11 cellular contexts compared by ENCODE assay signal in the genomic region with DNA sequence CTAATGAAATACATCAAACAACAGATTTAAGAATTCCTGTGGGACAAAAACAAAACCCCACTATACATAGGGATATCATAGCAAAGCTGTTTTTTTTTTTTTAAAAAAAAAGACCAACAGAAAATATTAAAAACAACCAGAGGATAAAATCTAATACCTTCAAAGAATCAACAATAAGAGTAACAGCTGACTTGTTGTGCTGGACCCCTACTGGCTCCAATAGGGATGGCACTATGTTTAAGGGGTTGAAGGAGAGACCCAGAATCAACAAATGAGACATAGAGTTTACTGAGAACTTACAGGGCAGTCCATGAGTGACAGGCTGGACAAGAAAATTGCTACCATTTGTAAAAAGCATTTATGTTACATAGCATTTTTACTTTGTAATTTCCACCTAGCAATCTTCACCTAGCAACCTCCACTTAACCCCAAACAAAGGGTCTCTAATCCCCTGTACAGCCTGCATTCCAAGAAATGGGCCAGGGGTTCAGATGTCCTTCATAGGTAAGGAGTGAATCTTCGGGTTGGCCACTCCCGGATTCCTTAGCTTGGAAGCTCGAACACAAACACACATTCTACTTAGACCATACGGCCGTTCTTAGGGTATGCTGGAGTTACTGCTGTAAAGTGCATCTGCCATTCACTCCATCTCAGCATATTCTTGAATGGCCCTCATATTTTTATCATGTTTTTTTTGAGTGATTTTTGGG. TPM values are rescaled to one million over a fixed set of nuclear protein-coding genes. Genes with fewer than 3 reads are reported as not detected.
DNase-seq lines count a peak whose midpoint lies in the region; ATAC-seq and TF ChIP-seq lines count a peak whose summit lies in the region.
"Had no signal": no experiment of that assay in that cellular context is flagged by ENCODE, and none has a peak within 500 bp of the region (broad histone marks: within the 10 kb centered on the region; RNA-seq: fewer than 3 reads in every experiment).

No MANE protein-coding gene starts in this region.

- no peaks in the 10 kb centered on the region for H3K27me3 Mint-ChIP-seq in stimulated activated memory B cell treated with anti-CD40 and anti-IgM and Interleukin-4, amounts not matched to agents 10 μg/mL and 1 μg/mL and 100 μg/mL, for 72 hours
- H3K27me3 Mint-ChIP-seq: stimulated activated naive B cell treated with anti-CD40 and anti-IgM and Interleukin-4, amounts not matched to agents 10 μg/mL and 1 μg/mL and 100 μg/mL, for 72 hours had no signal

- H3K27ac Mint-ChIP-seq in stimulated activated memory B cell treated with anti-CD40 and anti-IgM and Interleukin-4, amounts not matched to agents 10 μg/mL and 1 μg/mL and 100 μg/mL, for 72 hours = no peak overlapping the region
- H3K27ac Mint-ChIP-seq: stimulated activated naive B cell treated with anti-CD40 and anti-IgM and Interleukin-4, amounts not matched to agents 10 μg/mL and 1 μg/mL and 100 μg/mL, for 72 hours had no signal

- H3K14ac ChIP-seq in mesenchymal stem cell (ENCODE audit: low read length in 2 of 2) = no peak overlapping the region

- no peak overlapping the region for H2AK5ac ChIP-seq in mesenchymal stem cell (ENCODE audit: low read length, severe bottlenecking)

- no peaks in the 10 kb centered on the region for H3K36me3 Mint-ChIP-seq in stimulated activated memory B cell treated with anti-CD40 and anti-IgM and Interleukin-4, amounts not matched to agents 10 μg/mL and 1 μg/mL and 100 μg/mL, for 72 hours
- H3K36me3 Mint-ChIP-seq: stimulated activated naive B cell treated with anti-CD40 and anti-IgM and Interleukin-4, amounts not matched to agents 10 μg/mL and 1 μg/mL and 100 μg/mL, for 72 hours had no signal

- no peak overlapping the region for H3K4me2 ChIP-seq in SK-N-SH
- H3K4me2 ChIP-seq in mesenchymal stem cell (ENCODE audit: low read length, poor library complexity, severe bottlenecking) = no peak overlapping the region
- H3K4me2 ChIP-seq in Karpas-422 (ENCODE audit: low read depth, low read length, poor library complexity, severe bottlenecking) = no peak overlapping the region

- H3K9ac ChIP-seq in SK-N-SH = no peak overlapping the region
- H3K9ac ChIP-seq in mesenchymal stem cell (ENCODE audit: low read length) = no peak overlapping the region
- H3K9ac ChIP-seq in Karpas-422 (ENCODE audit: low read length) = no peak overlapping the region

- H3K79me1 ChIP-seq in mesenchymal stem cell (replicated peaks; ENCODE audit: low read length, poor library complexity, severe bottlenecking) = no peaks in the 10 kb centered on the region

- no peak overlapping the region for H3K27ac ChIP-seq in SK-N-SH (ENCODE audit: low read depth in 2 of 2, low read length in 1 of 2)
- peak overlapping the region; percentile 8 for H3K27ac ChIP-seq in mesenchymal stem cell (ENCODE audit: low read length, poor library complexity, severe bottlenecking)
- no peak overlapping the region for H3K27ac ChIP-seq in Karpas-422 (ENCODE audit: low read length)
- H3K27ac ChIP-seq: VCaP had no signal

- H4K20me1 ChIP-seq in SK-N-SH (ENCODE audit: insufficient read depth) (no peaks in the 10 kb centered on the region), Karpas-422 (ENCODE audit: insufficient read depth, low read depth, low read length) (no peaks in the 10 kb centered on the region)

- peaks cover 36% of the 10 kb centered on the region for H3K27me3 ChIP-seq in SK-N-SH (ENCODE audit: insufficient read depth)
- H3K27me3 ChIP-seq in mesenchymal stem cell (ENCODE audit: control insufficient read depth in 1 of 2, insufficient read depth in 1 of 2, low read length in 2 of 2) = no peaks in the 10 kb centered on the region
- no peaks in the 10 kb centered on the region for H3K27me3 ChIP-seq in Karpas-422 (ENCODE audit: low read length)

- WGBS in SK-N-SH (ENCODE audit: low lambda C conversion rate) = 28% methylated on average over 5 of the region's 5 CpGs
- WGBS in mesenchymal stem cell = 94% methylated on average over 2 of the region's 5 CpGs

- H2BK120ac ChIP-seq in mesenchymal stem cell (ENCODE audit: low read depth, low read length) = no peak overlapping the region

- no peak overlapping the region for H2BK12ac ChIP-seq in mesenchymal stem cell (ENCODE audit: low read length in 2 of 2)

- no peak for TF ChIP-seq RAD21 in SK-N-SH (IDR thresholded peaks at IDR 0.05; ENCODE audit: low read length)

- peak; percentile 47 for ATAC-seq in HG02623 (IDR thresholded peaks at IDR 0.05; ENCODE audit: unreplicated experiment)
- no peak for ATAC-seq in stimulated activated memory B cell treated with anti-CD40 and anti-IgM and Interleukin-4, amounts not matched to agents 10 μg/mL and 1 μg/mL and 100 μg/mL, for 72 hours
- no peak for ATAC-seq in HG03460 (IDR thresholded peaks at IDR 0.05; ENCODE audit: unreplicated experiment)
- ATAC-seq: stimulated activated naive B cell treated with anti-CD40 and anti-IgM and Interleukin-4, amounts not matched to agents 10 μg/mL and 1 μg/mL and 100 μg/mL, for 72 hours had no signal

- H3F3A ChIP-seq in SK-N-SH (replicated peaks; ENCODE audit: insufficient read depth) = no peaks in the 10 kb centered on the region

- H2AFZ ChIP-seq in SK-N-SH (ENCODE audit: low read depth) (no peak overlapping the region), mesenchymal stem cell (ENCODE audit: low read depth, low read length) (no peak overlapping the region), Karpas-422 (ENCODE audit: low read length) (no peak overlapping the region)

- H3K4ac ChIP-seq in mesenchymal stem cell (ENCODE audit: low read depth in 1 of 2, low read length in 2 of 2) = no peak overlapping the region

- no peak overlapping the region for H4K91ac ChIP-seq in mesenchymal stem cell (ENCODE audit: low read length)

- DNase-seq in GM03348 (ENCODE audit: low spot score) (peak; percentile 6), SK-N-SH (no peak), mesenchymal stem cell (no peak), MV-4-11 (lab: John Stamatoyannopoulos, UW) (no peak), Karpas-422 (no peak)
- DNase-seq: NCI-H2081; stimulated activated naive B cell treated with anti-CD40 and anti-IgM and Interleukin-4, amounts not matched to agents 10 μg/mL and 1 μg/mL and 100 μg/mL, for 72 hours had no signal

- H3K4me1 ChIP-seq in SK-N-SH (ENCODE audit: control insufficient read depth in 1 of 2, insufficient read depth in 2 of 2, low read depth in 1 of 2, low read length in 1 of 2) (no peaks in the 10 kb centered on the region), mesenchymal stem cell (ENCODE audit: control insufficient read depth, insufficient read depth, low read depth, low read length) (no peaks in the 10 kb centered on the region), Karpas-422 (ENCODE audit: low read length) (no peaks in the 10 kb centered on the region)

- H3K9me2 ChIP-seq in SK-N-SH (no peaks in the 10 kb centered on the region), Karpas-422 (replicated peaks; ENCODE audit: insufficient read depth, low read length) (no peaks in the 10 kb centered on the region)

- CTCF ChIA-PET in SK-N-SH (lab: Yijun Ruan, JAX) = interaction anchor here (0.7 to 3.4 kb wide), 10 partner anchors 10 to 413 kb away, joined by 3 to 11 read pairs (median 4); no protein-coding TSS in a partner anchor

- no peak for TF ChIP-seq EP300 in SK-N-SH (IDR thresholded peaks at IDR 0.05; ENCODE audit: borderline replicate concordance in 1 of 2, low read depth in 1 of 2, low read length in 1 of 2)

- TF ChIP-seq CTCF in SK-N-SH (IDR thresholded peaks at IDR 0.05) = peak; percentile 50

- POLR2A ChIA-PET in SK-N-SH (lab: Yijun Ruan, JAX) = no interaction called here

- H3K4me3 Mint-ChIP-seq in stimulated activated memory B cell treated with anti-CD40 and anti-IgM and Interleukin-4, amounts not matched to agents 10 μg/mL and 1 μg/mL and 100 μg/mL, for 72 hours = no peak overlapping the region
- H3K4me3 Mint-ChIP-seq: stimulated activated naive B cell treated with anti-CD40 and anti-IgM and Interleukin-4, amounts not matched to agents 10 μg/mL and 1 μg/mL and 100 μg/mL, for 72 hours had no signal

- H2BK15ac ChIP-seq in mesenchymal stem cell (ENCODE audit: low read depth, poor library complexity, severe bottlenecking) = no peak overlapping the region

- H3K4me3 ChIP-seq in SK-N-SH (ENCODE audit: low read depth in 2 of 2, low read length in 1 of 2) (no peak overlapping the region), mesenchymal stem cell (ENCODE audit: insufficient read depth in 1 of 2, low read depth in 1 of 2, low read length in 2 of 2) (no peak overlapping the region), Karpas-422 (ENCODE audit: low read length) (no peak overlapping the region)

- no peaks in the 10 kb centered on the region for H3K79me2 ChIP-seq in SK-N-SH (ENCODE audit: insufficient read depth)
- H3K79me2 ChIP-seq in Karpas-422 (ENCODE audit: low read length) = no peaks in the 10 kb centered on the region

- no peak overlapping the region for H2BK5ac ChIP-seq in mesenchymal stem cell (ENCODE audit: low read depth, low read length, poor library complexity, severe bottlenecking)

- H3K9me3 Mint-ChIP-seq in stimulated activated memory B cell treated with anti-CD40 and anti-IgM and Interleukin-4, amounts not matched to agents 10 μg/mL and 1 μg/mL and 100 μg/mL, for 72 hours = peaks cover 2% of the 10 kb centered on the region

- no peak overlapping the region for H3K23ac ChIP-seq in mesenchymal stem cell (ENCODE audit: low read length in 2 of 2)

- no peaks in the 10 kb centered on the region for H3K4me1 Mint-ChIP-seq in stimulated activated memory B cell treated with anti-CD40 and anti-IgM and Interleukin-4, amounts not matched to agents 10 μg/mL and 1 μg/mL and 100 μg/mL, for 72 hours
- H3K4me1 Mint-ChIP-seq: stimulated activated naive B cell treated with anti-CD40 and anti-IgM and Interleukin-4, amounts not matched to agents 10 μg/mL and 1 μg/mL and 100 μg/mL, for 72 hours had no signal

- H3K36me3 ChIP-seq in SK-N-SH (replicated peaks in 1 of 2; ENCODE audit: control insufficient read depth in 1 of 2, insufficient read depth in 2 of 2, low read length in 1 of 2) (no peaks in the 10 kb centered on the region), mesenchymal stem cell (ENCODE audit: control insufficient read depth in 1 of 2, insufficient read depth in 2 of 2, low read depth in 1 of 2, low read length in 2 of 2) (no peaks in the 10 kb centered on the region), Karpas-422 (ENCODE audit: insufficient read depth, low read length) (no peaks in the 10 kb centered on the region)

- H3K9me3 ChIP-seq in SK-N-SH = no peaks in the 10 kb centered on the region
- H3K9me3 ChIP-seq in mesenchymal stem cell (ENCODE audit: control insufficient read depth, low read length) = no peaks in the 10 kb centered on the region
- H3K9me3 ChIP-seq in Karpas-422 (ENCODE audit: low read length) = no peaks in the 10 kb centered on the region

- no peak overlapping the region for H4K8ac ChIP-seq in mesenchymal stem cell (ENCODE audit: low read length)

- H3K18ac ChIP-seq in mesenchymal stem cell (ENCODE audit: low read depth in 1 of 2, low read length in 2 of 2) = no peak overlapping the region

TF ChIP-seq in SK-N-SH, 30 proteins besides CTCF, POLR2A, EP300 and RAD21 (continues in another document):
- no peak for TF ChIP-seq POLR2AphosphoS5 (IDR thresholded peaks at IDR 0.05; ENCODE audit: low read depth, low read length)

RNA-seq across cellular contexts. Expression of a gene that starts 25.8 kb away (rescaled TPM):
- not detected in 2 replicates for polyA plus RNA-seq in SK-N-SH (2012; rRNA removed)
- not detected in 2 replicates for polyA plus RNA-seq in SK-N-SH (2012; cell fraction: cytosol; rRNA removed)
- not detected in 2 replicates for polyA plus RNA-seq in SK-N-SH (2012; cell fraction: nucleus; rRNA removed)
- polyA plus RNA-seq in mesenchymal stem cell (2013, experiment 1 of 2) = not detected
- polyA plus RNA-seq in mesenchymal stem cell (2013, experiment 2 of 2) = not detected
- not detected in 2 replicates for total RNA-seq in Karpas-422 (2014; rRNA removed; shearing (Covaris generic); ENCODE audit: low replicate concordance)
